ENCODE assay signal across 1 cellular context in the genomic region with DNA sequence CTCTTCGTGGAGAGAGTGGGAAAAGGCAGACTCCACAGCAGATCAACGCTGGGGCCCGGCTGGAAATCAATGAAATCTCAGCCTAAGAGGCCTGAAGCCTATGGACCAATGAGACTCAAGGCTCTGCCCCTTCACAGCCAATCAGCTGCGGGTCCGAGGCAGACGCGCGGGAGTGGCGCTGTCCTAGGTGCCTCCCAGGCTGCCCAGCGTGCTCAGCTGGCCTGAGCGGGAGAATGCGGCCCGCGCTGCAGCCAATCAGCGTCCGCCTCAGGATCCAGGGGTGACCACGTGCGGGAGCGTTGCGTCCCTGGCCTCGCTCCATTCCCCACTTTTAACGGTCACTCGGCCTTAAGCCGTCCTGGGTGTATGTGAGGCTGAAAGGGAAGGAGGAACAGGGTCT.
TF ChIP-seq lines count a peak whose summit lies in the region.

A gene with protein sequence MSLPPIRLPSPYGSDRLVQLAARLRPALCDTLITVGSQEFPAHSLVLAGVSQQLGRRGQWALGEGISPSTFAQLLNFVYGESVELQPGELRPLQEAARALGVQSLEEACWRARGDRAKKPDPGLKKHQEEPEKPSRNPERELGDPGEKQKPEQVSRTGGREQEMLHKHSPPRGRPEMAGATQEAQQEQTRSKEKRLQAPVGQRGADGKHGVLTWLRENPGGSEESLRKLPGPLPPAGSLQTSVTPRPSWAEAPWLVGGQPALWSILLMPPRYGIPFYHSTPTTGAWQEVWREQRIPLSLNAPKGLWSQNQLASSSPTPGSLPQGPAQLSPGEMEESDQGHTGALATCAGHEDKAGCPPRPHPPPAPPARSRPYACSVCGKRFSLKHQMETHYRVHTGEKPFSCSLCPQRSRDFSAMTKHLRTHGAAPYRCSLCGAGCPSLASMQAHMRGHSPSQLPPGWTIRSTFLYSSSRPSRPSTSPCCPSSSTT (plus strand): TSS at position 341 of the 400 bp plus-strand sequence. CDS start 10,069 bp downstream, outside the sequence.

TF ChIP-seq in K562, 482 proteins besides CTCF, POLR2A, EP300 and RAD21 (continued from another document and continues in another):
- TF ChIP-seq RAD51 (IDR thresholded peaks at IDR 0.05; ENCODE audit: borderline replicate concordance, low read depth) (peak; percentile 49; the same call in 1 of the 2 replicates), PCBP1 (IDR thresholded peaks at IDR 0.05; ENCODE audit: low read depth, low read length, poor library complexity, severe bottlenecking) (no peak), ZNF121 (CRISPR knock-in tag; conservative IDR thresholded peaks at IDR 0.05) (no peak), CXXC5 (CRISPR knock-in tag; IDR thresholded peaks at IDR 0.05) (peak; percentile 85), SRSF3 (IDR thresholded peaks at IDR 0.05; ENCODE audit: insufficient read depth, low read length) (no peak), SMAD4 (CRISPR knock-in tag; conservative IDR thresholded peaks at IDR 0.05) (no peak), FOS (IDR thresholded peaks at IDR 0.05; ENCODE audit: extremely low read depth, insufficient read length) (peak; percentile 81), TBL1XR1 (IDR thresholded peaks at IDR 0.05; ENCODE audit: low read length in 2 of 2) (no peak), EWSR1 (IDR thresholded peaks at IDR 0.05; ENCODE audit: borderline replicate concordance, low read depth, partially characterized antibody) (no peak), GATAD2B (IDR thresholded peaks at IDR 0.05; ENCODE audit: borderline replicate concordance) (no peak), RHOXF2B (CRISPR knock-in tag; conservative IDR thresholded peaks at IDR 0.05) (no peak), NCOA4 (IDR thresholded peaks at IDR 0.05; ENCODE audit: partially characterized antibody) (no peak), COPS2 (conservative IDR thresholded peaks at IDR 0.05) (no peak), ZNF140 (CRISPR knock-in tag; IDR thresholded peaks at IDR 0.05) (no peak), ETS2 (tag; IDR thresholded peaks at IDR 0.05; ENCODE audit: borderline replicate concordance, poor library complexity, severe bottlenecking) (no peak), FIP1L1 (IDR thresholded peaks at IDR 0.05; ENCODE audit: low read depth, low read length, poor library complexity, severe bottlenecking) (no peak), ZNF717 (CRISPR knock-in tag; IDR thresholded peaks at IDR 0.05) (no peak), SMC3 (conservative IDR thresholded peaks at IDR 0.05; ENCODE audit: insufficient read depth, low read depth, low read length) (no peak), ZKSCAN8 (CRISPR knock-in tag; IDR thresholded peaks at IDR 0.05) (no peak), CC2D1A (IDR thresholded peaks at IDR 0.05) (no peak), SRSF7 (optimal IDR thresholded peaks at IDR 0.05; ENCODE audit: low read depth, low read length) (no peak), ZNF589 (CRISPR knock-in tag; IDR thresholded peaks at IDR 0.05; ENCODE audit: low read depth) (no peak), PHF20 (IDR thresholded peaks at IDR 0.05; ENCODE audit: partially characterized antibody) (no peak), ZNF41 (CRISPR knock-in tag; conservative IDR thresholded peaks at IDR 0.05) (no peak), CHD2 (IDR thresholded peaks at IDR 0.05; ENCODE audit: low read depth, low read length) (peak; percentile 49; the same call in 1 of the 2 replicates), ERF (CRISPR knock-in tag; IDR thresholded peaks at IDR 0.05) (no peak), ZNF79 (CRISPR knock-in tag; IDR thresholded peaks at IDR 0.05; ENCODE audit: low read depth) (no peak), ZNF12 (CRISPR knock-in tag; IDR thresholded peaks at IDR 0.05) (no peak), SMARCA5 (IDR thresholded peaks at IDR 0.05) (no peak), ZNF551 (CRISPR knock-in tag; IDR thresholded peaks at IDR 0.05) (no peak), RCOR1 (IDR thresholded peaks at IDR 0.05; ENCODE audit: borderline replicate concordance in 1 of 2, low read depth in 2 of 2, low read length in 2 of 2) (peak; percentile 75 to 100; a peak in 3 of 4 replicates), OTX1 (CRISPR knock-in tag; IDR thresholded peaks at IDR 0.05) (no peak), BRD9 (IDR thresholded peaks at IDR 0.05; ENCODE audit: low read depth, partially characterized antibody) (no peak), ZC3H4 (CRISPR knock-in tag; IDR thresholded peaks at IDR 0.05; ENCODE audit: borderline replicate concordance) (no peak), RBFOX2 (IDR thresholded peaks at IDR 0.05; ENCODE audit: low read depth, low read length) (no peak), EHMT2 (IDR thresholded peaks at IDR 0.05) (peak; percentile 89), ZNF133 (CRISPR knock-in tag; IDR thresholded peaks at IDR 0.05) (no peak), NR2F6 (CRISPR knock-in tag; IDR thresholded peaks at IDR 0.05) (no peak), ZNF239 (CRISPR knock-in tag; IDR thresholded peaks at IDR 0.05) (no peak), CREM (IDR thresholded peaks at IDR 0.05; ENCODE audit: low read depth) (peak; percentile 80), ZNF444 (CRISPR knock-in tag; IDR thresholded peaks at IDR 0.05) (no peak), BCL6 (CRISPR knock-in tag; IDR thresholded peaks at IDR 0.05) (no peak), MAFK (IDR thresholded peaks at IDR 0.05; ENCODE audit: low read length) (no peak), JUNB (CRISPR knock-in tag; conservative IDR thresholded peaks at IDR 0.05) (no peak), ZNF197 (CRISPR knock-in tag; IDR thresholded peaks at IDR 0.05; ENCODE audit: low read depth) (no peak), ZNF507 (tag; conservative IDR thresholded peaks at IDR 0.05) (no peak), KLF6 (CRISPR knock-in tag; IDR thresholded peaks at IDR 0.05; ENCODE audit: borderline replicate concordance) (no peak), ZNF124 (CRISPR knock-in tag; IDR thresholded peaks at IDR 0.05) (no peak), RBBP5 (IDR thresholded peaks at IDR 0.05; ENCODE audit: borderline replicate concordance, insufficient read depth, low read length, poor library complexity, severe bottlenecking) (no peak), ZNF143 (CRISPR knock-in tag; IDR thresholded peaks at IDR 0.05) (peak; percentile 66), LARP7 (IDR thresholded peaks at IDR 0.05) (no peak), ZBTB8A (IDR thresholded peaks at IDR 0.05; ENCODE audit: partially characterized antibody) (no peak), YBX1 (IDR thresholded peaks at IDR 0.05) (no peak), ETV1 (tag; conservative IDR thresholded peaks at IDR 0.05; ENCODE audit: low read depth) (no peak), HMG20B (CRISPR knock-in tag; IDR thresholded peaks at IDR 0.05) (0 out of 2 replicates have a peak, but pooled peaks have one; percentile 72), FOXJ2 (tag; IDR thresholded peaks at IDR 0.05) (no peak), NFRKB (IDR thresholded peaks at IDR 0.05; ENCODE audit: low read depth) (no peak), NFYB (IDR thresholded peaks at IDR 0.05; ENCODE audit: extremely low read depth, insufficient read length) (peak; percentile 89), MECOM (CRISPR knock-in tag; IDR thresholded peaks at IDR 0.05) (no peak), ZNF695 (CRISPR knock-in tag; IDR thresholded peaks at IDR 0.05) (no peak)
- TF ChIP-seq, protein P1, sequence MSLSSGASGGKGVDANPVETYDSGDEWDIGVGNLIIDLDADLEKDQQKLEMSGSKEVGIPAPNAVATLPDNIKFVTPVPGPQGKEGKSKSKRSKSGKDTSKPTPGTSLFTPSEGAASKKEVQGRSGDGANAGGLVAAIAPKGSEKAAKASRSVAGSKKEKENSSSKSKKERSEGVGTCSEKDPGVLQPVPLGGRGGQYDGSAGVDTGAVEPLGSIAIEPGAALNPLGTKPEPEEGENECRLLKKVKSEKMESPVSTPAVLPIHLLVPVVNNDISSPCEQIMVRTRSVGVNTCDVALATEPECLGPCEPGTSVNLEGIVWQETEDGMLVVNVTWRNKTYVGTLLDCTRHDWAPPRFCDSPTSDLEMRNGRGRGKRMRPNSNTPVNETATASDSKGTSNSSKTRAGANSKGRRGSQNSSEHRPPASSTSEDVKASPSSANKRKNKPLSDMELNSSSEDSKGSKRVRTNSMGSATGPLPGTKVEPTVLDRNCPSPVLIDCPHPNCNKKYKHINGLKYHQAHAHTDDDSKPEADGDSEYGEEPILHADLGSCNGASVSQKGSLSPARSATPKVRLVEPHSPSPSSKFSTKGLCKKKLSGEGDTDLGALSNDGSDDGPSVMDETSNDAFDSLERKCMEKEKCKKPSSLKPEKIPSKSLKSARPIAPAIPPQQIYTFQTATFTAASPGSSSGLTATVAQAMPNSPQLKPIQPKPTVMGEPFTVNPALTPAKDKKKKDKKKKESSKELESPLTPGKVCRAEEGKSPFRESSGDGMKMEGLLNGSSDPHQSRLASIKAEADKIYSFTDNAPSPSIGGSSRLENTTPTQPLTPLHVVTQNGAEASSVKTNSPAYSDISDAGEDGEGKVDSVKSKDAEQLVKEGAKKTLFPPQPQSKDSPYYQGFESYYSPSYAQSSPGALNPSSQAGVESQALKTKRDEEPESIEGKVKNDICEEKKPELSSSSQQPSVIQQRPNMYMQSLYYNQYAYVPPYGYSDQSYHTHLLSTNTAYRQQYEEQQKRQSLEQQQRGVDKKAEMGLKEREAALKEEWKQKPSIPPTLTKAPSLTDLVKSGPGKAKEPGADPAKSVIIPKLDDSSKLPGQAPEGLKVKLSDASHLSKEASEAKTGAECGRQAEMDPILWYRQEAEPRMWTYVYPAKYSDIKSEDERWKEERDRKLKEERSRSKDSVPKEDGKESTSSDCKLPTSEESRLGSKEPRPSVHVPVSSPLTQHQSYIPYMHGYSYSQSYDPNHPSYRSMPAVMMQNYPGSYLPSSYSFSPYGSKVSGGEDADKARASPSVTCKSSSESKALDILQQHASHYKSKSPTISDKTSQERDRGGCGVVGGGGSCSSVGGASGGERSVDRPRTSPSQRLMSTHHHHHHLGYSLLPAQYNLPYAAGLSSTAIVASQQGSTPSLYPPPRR (CRISPR knock-in tag; IDR thresholded peaks at IDR 0.05; ENCODE audit: borderline replicate concordance), result no peak
- TF ChIP-seq, protein P2, sequence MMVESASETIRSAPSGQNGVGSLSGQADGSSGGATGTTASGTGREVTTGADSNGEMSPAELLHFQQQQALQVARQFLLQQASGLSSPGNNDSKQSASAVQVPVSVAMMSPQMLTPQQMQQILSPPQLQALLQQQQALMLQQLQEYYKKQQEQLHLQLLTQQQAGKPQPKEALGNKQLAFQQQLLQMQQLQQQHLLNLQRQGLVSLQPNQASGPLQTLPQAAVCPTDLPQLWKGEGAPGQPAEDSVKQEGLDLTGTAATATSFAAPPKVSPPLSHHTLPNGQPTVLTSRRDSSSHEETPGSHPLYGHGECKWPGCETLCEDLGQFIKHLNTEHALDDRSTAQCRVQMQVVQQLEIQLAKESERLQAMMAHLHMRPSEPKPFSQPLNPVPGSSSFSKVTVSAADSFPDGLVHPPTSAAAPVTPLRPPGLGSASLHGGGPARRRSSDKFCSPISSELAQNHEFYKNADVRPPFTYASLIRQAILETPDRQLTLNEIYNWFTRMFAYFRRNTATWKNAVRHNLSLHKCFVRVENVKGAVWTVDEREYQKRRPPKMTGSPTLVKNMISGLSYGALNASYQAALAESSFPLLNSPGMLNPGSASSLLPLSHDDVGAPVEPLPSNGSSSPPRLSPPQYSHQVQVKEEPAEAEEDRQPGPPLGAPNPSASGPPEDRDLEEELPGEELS (CRISPR knock-in tag; IDR thresholded peaks at IDR 0.05; ENCODE audit: borderline replicate concordance), result peak; percentile 55; the same call in 1 of the 2 replicates
- TF ChIP-seq, protein P3, sequence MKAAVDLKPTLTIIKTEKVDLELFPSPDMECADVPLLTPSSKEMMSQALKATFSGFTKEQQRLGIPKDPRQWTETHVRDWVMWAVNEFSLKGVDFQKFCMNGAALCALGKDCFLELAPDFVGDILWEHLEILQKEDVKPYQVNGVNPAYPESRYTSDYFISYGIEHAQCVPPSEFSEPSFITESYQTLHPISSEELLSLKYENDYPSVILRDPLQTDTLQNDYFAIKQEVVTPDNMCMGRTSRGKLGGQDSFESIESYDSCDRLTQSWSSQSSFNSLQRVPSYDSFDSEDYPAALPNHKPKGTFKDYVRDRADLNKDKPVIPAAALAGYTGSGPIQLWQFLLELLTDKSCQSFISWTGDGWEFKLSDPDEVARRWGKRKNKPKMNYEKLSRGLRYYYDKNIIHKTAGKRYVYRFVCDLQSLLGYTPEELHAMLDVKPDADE (conservative IDR thresholded peaks at IDR 0.05; ENCODE audit: control insufficient read depth, low read depth, low read length), result no peak
- TF ChIP-seq, protein P4, sequence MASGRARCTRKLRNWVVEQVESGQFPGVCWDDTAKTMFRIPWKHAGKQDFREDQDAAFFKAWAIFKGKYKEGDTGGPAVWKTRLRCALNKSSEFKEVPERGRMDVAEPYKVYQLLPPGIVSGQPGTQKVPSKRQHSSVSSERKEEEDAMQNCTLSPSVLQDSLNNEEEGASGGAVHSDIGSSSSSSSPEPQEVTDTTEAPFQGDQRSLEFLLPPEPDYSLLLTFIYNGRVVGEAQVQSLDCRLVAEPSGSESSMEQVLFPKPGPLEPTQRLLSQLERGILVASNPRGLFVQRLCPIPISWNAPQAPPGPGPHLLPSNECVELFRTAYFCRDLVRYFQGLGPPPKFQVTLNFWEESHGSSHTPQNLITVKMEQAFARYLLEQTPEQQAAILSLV (tag; IDR thresholded peaks at IDR 0.05), result no peak
- TF ChIP-seq, protein P5, sequence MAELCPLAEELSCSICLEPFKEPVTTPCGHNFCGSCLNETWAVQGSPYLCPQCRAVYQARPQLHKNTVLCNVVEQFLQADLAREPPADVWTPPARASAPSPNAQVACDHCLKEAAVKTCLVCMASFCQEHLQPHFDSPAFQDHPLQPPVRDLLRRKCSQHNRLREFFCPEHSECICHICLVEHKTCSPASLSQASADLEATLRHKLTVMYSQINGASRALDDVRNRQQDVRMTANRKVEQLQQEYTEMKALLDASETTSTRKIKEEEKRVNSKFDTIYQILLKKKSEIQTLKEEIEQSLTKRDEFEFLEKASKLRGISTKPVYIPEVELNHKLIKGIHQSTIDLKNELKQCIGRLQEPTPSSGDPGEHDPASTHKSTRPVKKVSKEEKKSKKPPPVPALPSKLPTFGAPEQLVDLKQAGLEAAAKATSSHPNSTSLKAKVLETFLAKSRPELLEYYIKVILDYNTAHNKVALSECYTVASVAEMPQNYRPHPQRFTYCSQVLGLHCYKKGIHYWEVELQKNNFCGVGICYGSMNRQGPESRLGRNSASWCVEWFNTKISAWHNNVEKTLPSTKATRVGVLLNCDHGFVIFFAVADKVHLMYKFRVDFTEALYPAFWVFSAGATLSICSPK (IDR thresholded peaks at IDR 0.05; ENCODE audit: borderline replicate concordance), result no peak
- TF ChIP-seq, protein P6, sequence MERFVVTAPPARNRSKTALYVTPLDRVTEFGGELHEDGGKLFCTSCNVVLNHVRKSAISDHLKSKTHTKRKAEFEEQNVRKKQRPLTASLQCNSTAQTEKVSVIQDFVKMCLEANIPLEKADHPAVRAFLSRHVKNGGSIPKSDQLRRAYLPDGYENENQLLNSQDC (CRISPR knock-in tag; IDR thresholded peaks at IDR 0.05), result no peak
- TF ChIP-seq, protein P7, sequence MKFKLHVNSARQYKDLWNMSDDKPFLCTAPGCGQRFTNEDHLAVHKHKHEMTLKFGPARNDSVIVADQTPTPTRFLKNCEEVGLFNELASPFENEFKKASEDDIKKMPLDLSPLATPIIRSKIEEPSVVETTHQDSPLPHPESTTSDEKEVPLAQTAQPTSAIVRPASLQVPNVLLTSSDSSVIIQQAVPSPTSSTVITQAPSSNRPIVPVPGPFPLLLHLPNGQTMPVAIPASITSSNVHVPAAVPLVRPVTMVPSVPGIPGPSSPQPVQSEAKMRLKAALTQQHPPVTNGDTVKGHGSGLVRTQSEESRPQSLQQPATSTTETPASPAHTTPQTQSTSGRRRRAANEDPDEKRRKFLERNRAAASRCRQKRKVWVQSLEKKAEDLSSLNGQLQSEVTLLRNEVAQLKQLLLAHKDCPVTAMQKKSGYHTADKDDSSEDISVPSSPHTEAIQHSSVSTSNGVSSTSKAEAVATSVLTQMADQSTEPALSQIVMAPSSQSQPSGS (CRISPR knock-in tag; IDR thresholded peaks at IDR 0.05), result no peak
